1 cellular context compared by ENCODE assay signal in the genomic region with DNA sequence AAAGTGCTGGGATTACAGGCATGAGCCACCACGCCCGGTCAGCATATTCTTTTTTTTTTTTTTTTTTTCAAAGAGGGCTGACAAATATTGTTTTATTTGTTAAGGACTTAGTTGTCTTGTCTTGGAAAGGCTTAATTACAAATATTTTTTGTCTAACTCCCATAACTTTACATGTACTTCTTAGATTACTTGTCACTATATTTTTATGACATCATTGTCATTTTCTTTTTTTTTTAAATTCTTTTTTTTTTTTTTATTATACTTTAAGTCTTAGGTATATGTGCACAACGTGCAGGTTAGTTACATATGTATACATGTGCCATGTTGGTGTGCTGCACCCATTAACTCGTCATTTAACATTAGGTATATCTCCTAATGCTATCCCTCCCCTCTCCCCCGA.
TF ChIP-seq lines count a peak whose summit lies in the region.

No MANE protein-coding gene starts in this region.

TF ChIP-seq in HEK293, 187 proteins besides CTCF, POLR2A, EP300 and RAD21:
- TF ChIP-seq, protein P1, sequence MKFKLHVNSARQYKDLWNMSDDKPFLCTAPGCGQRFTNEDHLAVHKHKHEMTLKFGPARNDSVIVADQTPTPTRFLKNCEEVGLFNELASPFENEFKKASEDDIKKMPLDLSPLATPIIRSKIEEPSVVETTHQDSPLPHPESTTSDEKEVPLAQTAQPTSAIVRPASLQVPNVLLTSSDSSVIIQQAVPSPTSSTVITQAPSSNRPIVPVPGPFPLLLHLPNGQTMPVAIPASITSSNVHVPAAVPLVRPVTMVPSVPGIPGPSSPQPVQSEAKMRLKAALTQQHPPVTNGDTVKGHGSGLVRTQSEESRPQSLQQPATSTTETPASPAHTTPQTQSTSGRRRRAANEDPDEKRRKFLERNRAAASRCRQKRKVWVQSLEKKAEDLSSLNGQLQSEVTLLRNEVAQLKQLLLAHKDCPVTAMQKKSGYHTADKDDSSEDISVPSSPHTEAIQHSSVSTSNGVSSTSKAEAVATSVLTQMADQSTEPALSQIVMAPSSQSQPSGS (tag by site-specific recombination; IDR thresholded peaks at IDR 0.05; ENCODE audit: low read depth): peak; percentile 87
